Comparison of ENCODE assay signal across 8 cellular contexts in genomic region chr3:67790043-67790442, GRCh38.
DNase-seq lines count a peak whose midpoint lies in the region; ATAC-seq and TF ChIP-seq lines count a peak whose summit lies in the region.

No MANE protein-coding gene starts in this region.

- no peaks in the 10 kb centered on the region for H3K27me3 ChIP-seq in KMS-11 (ENCODE audit: insufficient read depth, low read depth)

- H3K36me3 ChIP-seq in KMS-11 (ENCODE audit: insufficient read depth): no peaks in the 10 kb centered on the region

- no peak overlapping the region for H2AFZ ChIP-seq in KMS-11 (ENCODE audit: low read depth)

- H3K4me3 ChIP-seq in KMS-11 (IDR thresholded peaks at IDR 0.05; ENCODE audit: insufficient read depth, low read depth, low read length): no peak overlapping the region
- H3K4me3 ChIP-seq in choroid plexus epithelial cell (ENCODE audit: low read depth, low read length): no peak overlapping the region

- peak; percentile 80 for ATAC-seq in GM21717 (IDR thresholded peaks at IDR 0.05; ENCODE audit: unreplicated experiment)

- TF ChIP-seq CTCF in KMS-11 (conservative IDR thresholded peaks at IDR 0.05; ENCODE audit: low read depth, low read length): peak; percentile 62
- TF ChIP-seq CTCF in choroid plexus epithelial cell (conservative IDR thresholded peaks at IDR 0.05; ENCODE audit: low read depth, low read length): peak; percentile 94

- DNase-seq in GM03348 (ENCODE audit: low spot score) (peak; percentile 68), choroid plexus epithelial cell (ENCODE audit: low read depth) (peak; percentile 82), midbrain (lab: John Stamatoyannopoulos, UW) (peak; percentile 2), NCI-H774 (lab: John Stamatoyannopoulos, UW) (no peak)
- DNase-seq in activated CD4-positive, CD25-positive, alpha-beta regulatory T cell treated with anti-CD3 and anti-CD28 coated beads, Interleukin-2, amount 50 U/mL, for 16 hours (ENCODE audit: low read depth, low spot score): peak; percentile 16
- peak; percentile 9 to 76 (median 31) for DNase-seq in stimulated activated naive CD4-positive, alpha-beta T cell (lab: John Stamatoyannopoulos, UW)

- no peak overlapping the region for H3K4me2 ChIP-seq in KMS-11

- H3K9ac ChIP-seq in KMS-11: no peak overlapping the region

- no peaks in the 10 kb centered on the region for H4K20me1 ChIP-seq in KMS-11 (ENCODE audit: insufficient read depth)

- H3K4me1 ChIP-seq in KMS-11 (ENCODE audit: low read depth, poor library complexity, severe bottlenecking): peaks cover 5% of the 10 kb centered on the region

- no peaks in the 10 kb centered on the region for H3K79me2 ChIP-seq in KMS-11 (ENCODE audit: insufficient read depth, low read depth)

- H3K27ac ChIP-seq in KMS-11: no peak overlapping the region
